ENCODE assay signal across 24 cellular contexts in genomic region chr2:84989422-84989821, GRCh38.
"Had no signal": no experiment of that assay in that cellular context is flagged by ENCODE, and none has a peak within 500 bp of the region (broad histone marks: within the 10 kb centered on the region; RNA-seq: fewer than 3 reads in every experiment).

No MANE protein-coding gene starts in this region.

- H3K36me3 Mint-ChIP-seq: natural killer cell had no signal

- H3K27ac ChIP-seq: adrenal gland, colonic mucosa, dorsolateral prefrontal cortex, esophagus muscularis mucosa, spleen, thyroid gland, WERI-Rb-1 had no signal

- ATAC-seq: effector memory CD8-positive, alpha-beta T cell; left ventricle myocardium superior; natural killer cell had no signal

- H3K27me3 Mint-ChIP-seq: effector memory CD8-positive, alpha-beta T cell; progenitor cell of endocrine pancreas had no signal

- H3K4me3 Mint-ChIP-seq: activated T-cell treated with anti-CD3 and anti-CD28 coated beads, Interleukin-2, amount 50 U/mL, for 72 hours; effector memory CD8-positive, alpha-beta T cell; natural killer cell; T-helper 2 cell treated with Interferon-gamma antibody and Interleukin-4, amounts not matched to agents 5 μg/mL and 100 μg/mL, for 36 hours had no signal

- H3K4me3 ChIP-seq: adrenal gland, colonic mucosa, dorsolateral prefrontal cortex, esophagus muscularis mucosa, spleen, thyroid gland had no signal

- H3K9me3 ChIP-seq: adrenal gland, colonic mucosa, esophagus muscularis mucosa, spleen, thyroid gland had no signal

- DNase-seq: activated CD4-positive, CD25-positive, alpha-beta regulatory T cell treated with anti-CD3 and anti-CD28 coated beads, Interleukin-2, amount 50 U/mL, for 72 hours; activated CD8-positive, alpha-beta memory T cell treated with anti-CD3 and anti-CD28 coated beads, Interleukin-2, amount 50 U/mL, for 48 hours; activated effector memory CD4-positive, alpha-beta T cell treated with anti-CD3 and anti-CD28 coated beads, Interleukin-2, amount 50 U/mL, for 16 hours; activated naive CD4-positive, alpha-beta T cell treated with anti-CD3 and anti-CD28 coated beads, Interleukin-2, amount 50 U/mL, for 16 hours; activated T-cell treated with anti-CD3 and anti-CD28 coated beads, Interleukin-2, amount 50 U/mL, for 72 hours; adrenal gland; central memory CD4-positive, alpha-beta T cell; colonic mucosa; dorsolateral prefrontal cortex; effector memory CD8-positive, alpha-beta T cell; hippocampal formation; left ventricle myocardium superior; mammary epithelial cell; midbrain; natural killer cell; spleen; stimulated activated CD4-positive, alpha-beta T cell treated with anti-CD3 and anti-CD28 coated beads, Interleukin-4, amount 100 ng/mL, for 1 hour; stimulated activated naive CD4-positive, alpha-beta T cell treated with Interleukin-2 at 50 U/mL for 16 hours; substantia nigra; thyroid gland; WERI-Rb-1 had no signal

- H3K27ac Mint-ChIP-seq: activated T-cell treated with anti-CD3 and anti-CD28 coated beads, Interleukin-2, amount 50 U/mL, for 72 hours; effector memory CD8-positive, alpha-beta T cell; natural killer cell; progenitor cell of endocrine pancreas; T-helper 2 cell treated with Interferon-gamma antibody and Interleukin-4, amounts not matched to agents 5 μg/mL and 100 μg/mL, for 36 hours had no signal

- H3K9me3 Mint-ChIP-seq: effector memory CD8-positive, alpha-beta T cell; natural killer cell; T-helper 2 cell treated with Interferon-gamma antibody and Interleukin-4, amounts not matched to agents 5 μg/mL and 100 μg/mL, for 36 hours had no signal

- H3K27me3 ChIP-seq: adrenal gland, colonic mucosa, dorsolateral prefrontal cortex, esophagus muscularis mucosa, spleen, thyroid gland had no signal

- H3K36me3 ChIP-seq: adrenal gland, colonic mucosa, esophagus muscularis mucosa, thyroid gland had no signal
